In genomic region chr17:81388612-81389367, GRCh38 we compare ENCODE assay signal across 11 cellular contexts. TPM values are rescaled to one million over a fixed set of nuclear protein-coding genes. Genes with fewer than 3 reads are reported as not detected.
DNase-seq lines count a peak whose midpoint lies in the region; ATAC-seq and TF ChIP-seq lines count a peak whose summit lies in the region.
"Had no signal": no experiment of that assay in that cellular context is flagged by ENCODE, and none has a peak within 500 bp of the region (broad histone marks: within the 10 kb centered on the region; RNA-seq: fewer than 3 reads in every experiment).

No MANE protein-coding gene starts in this region.

- DNase-seq in NCI-H1930 (lab: John Stamatoyannopoulos, UW) (peak; percentile 36 to 42), nephron progenitor cell (no peak), 8988T (no peak)
- no peak for DNase-seq in activated CD8-positive, alpha-beta T cell treated with anti-CD3 and anti-CD28 coated beads for 36 hours
- no peak for DNase-seq in stimulated activated naive CD8-positive, alpha-beta T cell treated with anti-CD3 and anti-CD28 coated beads, Interleukin-15, Interleukin-2, amounts not matched to agents 100 U/mL and 50 U/mL, for 24 hours
- DNase-seq: DND-41, SIG-M5 had no signal

- peak overlapping the region; percentile 67 for H3K4me3 Mint-ChIP-seq in nephron progenitor cell
- H3K4me3 Mint-ChIP-seq in activated CD8-positive, alpha-beta T cell treated with anti-CD3 and anti-CD28 coated beads for 36 hours = no peak overlapping the region

- TF ChIP-seq CTCF in 22Rv1 (IDR thresholded peaks at IDR 0.05) = no peak
- TF ChIP-seq CTCF in nephron progenitor cell (IDR thresholded peaks at IDR 0.05) = no peak
- no peak for TF ChIP-seq CTCF in activated CD8-positive, alpha-beta T cell treated with anti-CD3 and anti-CD28 coated beads for 36 hours (IDR thresholded peaks at IDR 0.05)

- H3K27ac Mint-ChIP-seq in nephron progenitor cell = peak overlapping the region; percentile 98
- no peak overlapping the region for H3K27ac Mint-ChIP-seq in activated CD8-positive, alpha-beta T cell treated with anti-CD3 and anti-CD28 coated beads for 36 hours
- H3K27ac Mint-ChIP-seq: activated naive CD4-positive, alpha-beta T cell treated with anti-CD3 and anti-CD28 coated beads, Interleukin-2, amount 50 U/mL, for 72 hours had no signal

- H3K27me3 ChIP-seq in ectodermal cell (ENCODE audit: control insufficient read depth, insufficient read depth, low read length, poor library complexity, severe bottlenecking) = peaks cover 66% of the 10 kb centered on the region

- H3K9me3 ChIP-seq in ectodermal cell (ENCODE audit: control insufficient read depth, low read length) = no peaks in the 10 kb centered on the region

- H3K36me3 Mint-ChIP-seq in nephron progenitor cell (ENCODE audit: low read depth) = peaks cover 5% of the 10 kb centered on the region
- H3K36me3 Mint-ChIP-seq in activated CD8-positive, alpha-beta T cell treated with anti-CD3 and anti-CD28 coated beads for 36 hours (ENCODE audit: low read depth) = no peaks in the 10 kb centered on the region
- H3K36me3 Mint-ChIP-seq: activated naive CD4-positive, alpha-beta T cell treated with anti-CD3 and anti-CD28 coated beads, Interleukin-2, amount 50 U/mL, for 72 hours had no signal

- whole genome bisulfite sequencing in ectodermal cell, 2 experiments = 36 to 43% methylated on average over 19 of the region's 19 CpGs

- H3K4me1 ChIP-seq in ectodermal cell (ENCODE audit: control insufficient read depth, insufficient read depth, low read length) = peaks cover 68% of the 10 kb centered on the region

- POLR2A ChIA-PET in activated CD8-positive, alpha-beta T cell treated with anti-CD3 and anti-CD28 coated beads for 36 hours (lab: Charles Lee) = no interaction called here

- peaks cover 4% of the 10 kb centered on the region for H3K36me3 ChIP-seq in ectodermal cell (ENCODE audit: control insufficient read depth, insufficient read depth, low read length)

- intact Hi-C loops in activated CD8-positive, alpha-beta T cell treated with anti-CD3 and anti-CD28 coated beads for 36 hours (cut with micrococcal nuclease) = no loop called here

- peaks cover 5% of the 10 kb centered on the region for H3K27me3 Mint-ChIP-seq in nephron progenitor cell (ENCODE audit: low read depth, poor library complexity)
- H3K27me3 Mint-ChIP-seq in activated CD8-positive, alpha-beta T cell treated with anti-CD3 and anti-CD28 coated beads for 36 hours = peaks cover 55% of the 10 kb centered on the region

- H3K4me3 ChIP-seq in ectodermal cell (ENCODE audit: insufficient read depth, low read depth, low read length) = peak overlapping the region; percentile 13

- H3K27ac ChIP-seq in 22Rv1 (peak overlapping the region; percentile 100), ectodermal cell (ENCODE audit: insufficient read depth, low read depth, low read length, poor library complexity, severe bottlenecking) (peak overlapping the region; percentile 50)

- ATAC-seq in GM21515 (IDR thresholded peaks at IDR 0.05; ENCODE audit: unreplicated experiment) = no peak
- ATAC-seq in activated CD8-positive, alpha-beta T cell treated with anti-CD3 and anti-CD28 coated beads for 36 hours = no peak
- no peak for ATAC-seq in stimulated activated naive CD8-positive, alpha-beta T cell treated with anti-CD3 and anti-CD28 coated beads, Interleukin-15, Interleukin-2, amounts not matched to agents 100 U/mL and 50 U/mL, for 24 hours
- ATAC-seq: activated naive CD4-positive, alpha-beta T cell treated with anti-CD3 and anti-CD28 coated beads, Interleukin-2, amount 50 U/mL, for 72 hours had no signal

- CTCF ChIA-PET in activated CD8-positive, alpha-beta T cell treated with anti-CD3 and anti-CD28 coated beads for 36 hours (lab: Charles Lee) = no interaction called here

- peaks cover 69% of the 10 kb centered on the region for H3K4me1 Mint-ChIP-seq in nephron progenitor cell
- peaks cover 2% of the 10 kb centered on the region for H3K4me1 Mint-ChIP-seq in activated CD8-positive, alpha-beta T cell treated with anti-CD3 and anti-CD28 coated beads for 36 hours (ENCODE audit: low read depth)

- H3K9me3 Mint-ChIP-seq in nephron progenitor cell = no peaks in the 10 kb centered on the region
- H3K9me3 Mint-ChIP-seq in activated CD8-positive, alpha-beta T cell treated with anti-CD3 and anti-CD28 coated beads for 36 hours = no peaks in the 10 kb centered on the region
- H3K9me3 Mint-ChIP-seq: activated naive CD4-positive, alpha-beta T cell treated with anti-CD3 and anti-CD28 coated beads, Interleukin-2, amount 50 U/mL, for 72 hours had no signal

RNA-seq across cellular contexts. Expression of gene BAHCC1, which starts 6.5 kb away (rescaled TPM):
- polyA plus RNA-seq in ectodermal cell (2013, experiment 1 of 4) = 26.9 TPM
- polyA plus RNA-seq in ectodermal cell (2013, experiment 2 of 4) = 37.1 TPM
- polyA plus RNA-seq in ectodermal cell (2013, experiment 3 of 4) = 32.4 TPM
- polyA plus RNA-seq in ectodermal cell (2013, experiment 4 of 4) = 38.6 TPM
- total RNA-seq in activated CD8-positive, alpha-beta T cell treated with anti-CD3 and anti-CD28 coated beads for 36 hours = under 1 TPM; 0.40 to 0.65 TPM

Comparison
In these comparisons a context has a peak if more than half of its experiments do, and no peak if none do; other contexts are left out.
1. DNase-seq: peak in NCI-H1930 (2 of 2); none in nephron progenitor cell (single experiment), activated CD8-positive, alpha-beta T cell treated with anti-CD3 and anti-CD28 coated beads for 36 hours (single experiment), stimulated activated naive CD8-positive, alpha-beta T cell treated with anti-CD3 and anti-CD28 coated beads, Interleukin-15, Interleukin-2, amounts not matched to agents 100 U/mL and 50 U/mL, for 24 hours (single experiment) and 8988T (single experiment).